ENCODE assay signal across 13 cellular contexts in genomic region chr16:14475370-14476139, GRCh38.
DNase-seq lines count a peak whose midpoint lies in the region; TF ChIP-seq lines count a peak whose summit lies in the region.
"Had no signal": no experiment of that assay in that cellular context is flagged by ENCODE, and none has a peak within 500 bp of the region (broad histone marks: within the 10 kb centered on the region; RNA-seq: fewer than 3 reads in every experiment).

No MANE protein-coding gene starts in this region.

- H3K4me1 ChIP-seq in smooth muscle cell (ENCODE audit: low read depth): no peaks in the 10 kb centered on the region
- H3K4me1 ChIP-seq: HAP-1 had no signal

- TF ChIP-seq CTCF in choroid plexus epithelial cell (conservative IDR thresholded peaks at IDR 0.05; ENCODE audit: low read depth, low read length) (no peak), smooth muscle cell (IDR thresholded peaks at IDR 0.05; ENCODE audit: borderline replicate concordance, insufficient read depth, poor library complexity, severe bottlenecking) (no peak)

- H4K20me1 ChIP-seq in smooth muscle cell (ENCODE audit: low read depth): peaks cover 4% of the 10 kb centered on the region

- H3K4me2 ChIP-seq in smooth muscle cell: peak overlapping the region; percentile 47

- no peaks in the 10 kb centered on the region for H3K27me3 ChIP-seq in smooth muscle cell (ENCODE audit: low read depth)

- WGBS in smooth muscle cell (ENCODE audit: low lambda C conversion rate): 64% methylated on average over 7 of the region's 7 CpGs

- peak; percentile 58 for DNase-seq in HT-29 (ENCODE audit: low spot score)
- DNase-seq in NCI-H446 treated with DMSO at 0.1 percent for 48 hours (lab: John Stamatoyannopoulos, UW): peak; percentile 49
- DNase-seq in choroid plexus epithelial cell (ENCODE audit: low read depth): peak; percentile 25
- no peak for DNase-seq in smooth muscle cell (lab: John Stamatoyannopoulos, UW; ENCODE audit: unreplicated experiment)
- no peak for DNase-seq in activated CD8-positive, alpha-beta memory T cell treated with anti-CD3 and anti-CD28 coated beads, Interleukin-2, amount 50 U/mL, for 48 hours
- DNase-seq in putamen (ENCODE audit: low spot score): no peak
- no peak for DNase-seq in hepatic stellate cell (ENCODE audit: low spot score)
- DNase-seq: activated CD8-positive, alpha-beta T cell treated with anti-CD3 and anti-CD28 coated beads for 36 hours; activated gamma-delta T cell treated with Interleukin-2 at 50 U/mL for 16 hours; CD4-positive, alpha-beta T cell; endodermal cell; NCI-H82 had no signal

- H3F3A ChIP-seq in smooth muscle cell (ENCODE audit: low read depth): no peaks in the 10 kb centered on the region

- H3K9me3 ChIP-seq in smooth muscle cell (replicated peaks; ENCODE audit: low read depth): no peaks in the 10 kb centered on the region

- H3K27ac ChIP-seq in smooth muscle cell (ENCODE audit: low read depth): peak overlapping the region; percentile 19

- H3K9ac ChIP-seq in smooth muscle cell (ENCODE audit: low read depth): no peak overlapping the region

- no peak overlapping the region for H3K4me3 ChIP-seq in choroid plexus epithelial cell (ENCODE audit: low read depth, low read length)
- no peak overlapping the region for H3K4me3 ChIP-seq in smooth muscle cell
- H3K4me3 ChIP-seq: HAP-1 had no signal

- no peak overlapping the region for H2AFZ ChIP-seq in smooth muscle cell (ENCODE audit: low read depth)

- peaks cover 7% of the 10 kb centered on the region for H3K36me3 ChIP-seq in smooth muscle cell (ENCODE audit: low read depth)

- H3K79me2 ChIP-seq in smooth muscle cell (ENCODE audit: low read depth): peaks cover 6% of the 10 kb centered on the region

Comparison
In these comparisons a context has a peak if more than half of its experiments do, and no peak if none do; other contexts are left out.
1. DNase-seq: peak in HT-29 (single experiment), NCI-H446 treated with DMSO at 0.1 percent for 48 hours (single experiment) and choroid plexus epithelial cell (single experiment); none in smooth muscle cell (single experiment), activated CD8-positive, alpha-beta memory T cell treated with anti-CD3 and anti-CD28 coated beads, Interleukin-2, amount 50 U/mL, for 48 hours (single experiment), putamen (single experiment) and hepatic stellate cell (single experiment).